Comparison of ENCODE assay signal across 18 cellular contexts in the genomic region with DNA sequence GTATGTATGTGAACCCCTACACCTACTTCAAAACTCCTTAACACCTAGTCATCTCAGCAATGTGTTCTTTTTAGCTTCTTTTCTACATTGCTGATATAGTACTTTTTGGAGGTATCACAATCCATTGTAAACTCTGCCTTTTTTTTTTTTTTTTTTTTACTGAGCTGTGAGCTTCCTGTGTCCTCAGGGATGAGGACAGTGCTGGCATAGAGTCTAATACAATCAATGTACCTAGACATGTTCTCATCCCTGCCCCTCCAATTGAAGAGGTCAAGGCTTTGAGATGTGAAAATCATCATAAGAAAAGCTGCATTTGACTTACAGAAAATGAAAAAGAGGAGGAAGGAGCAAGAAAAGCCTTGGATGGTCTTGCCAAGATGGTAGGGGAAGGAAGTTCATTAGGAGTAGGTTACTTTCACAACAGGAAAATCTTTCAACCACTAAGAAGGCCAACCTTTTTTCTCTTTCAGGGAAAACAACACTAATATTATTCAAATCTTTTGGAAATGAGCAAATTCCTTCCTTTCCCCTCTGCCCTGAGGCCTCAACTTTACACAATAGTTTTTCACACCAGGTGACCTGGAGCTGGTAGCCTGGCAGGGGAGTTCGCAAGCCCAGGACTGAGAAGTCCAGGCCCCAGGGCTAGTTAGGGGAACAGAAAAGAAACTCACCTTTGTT. TPM values are rescaled to one million over a fixed set of nuclear protein-coding genes. Genes with fewer than 3 reads are reported as not detected.
DNase-seq lines count a peak whose midpoint lies in the region; TF ChIP-seq lines count a peak whose summit lies in the region.
"Had no signal": no experiment of that assay in that cellular context is flagged by ENCODE, and none has a peak within 500 bp of the region (broad histone marks: within the 10 kb centered on the region; RNA-seq: fewer than 3 reads in every experiment).

No MANE protein-coding gene starts in this region.

- POLR2A ChIA-PET in CD4-positive, alpha-beta memory T cell (lab: Charles Lee; ENCODE audit: partially characterized antibody): no interaction called here

- no peaks in the 10 kb centered on the region for H3K27me3 ChIP-seq in CD4-positive, alpha-beta memory T cell (ENCODE audit: insufficient read depth, low read length)
- H3K27me3 ChIP-seq in HUES6 (ENCODE audit: control insufficient read depth, insufficient read depth, low read length) (no peaks in the 10 kb centered on the region), endodermal cell (ENCODE audit: control insufficient read depth, insufficient read depth, low read length, poor library complexity, severe bottlenecking) (no peaks in the 10 kb centered on the region), neural progenitor cell (no peaks in the 10 kb centered on the region)
- H3K27me3 ChIP-seq: upper lobe of left lung had no signal

- 42% methylated on average over 1 of the region's 1 CpG; no CpG with 5 or more reads in 1 of the 2 experiments for WGBS in endodermal cell (ENCODE audit: insufficient coverage in 1 of 2, insufficient read length in 1 of 2), 2 experiments

- H3K4me1 Mint-ChIP-seq in CD4-positive, alpha-beta memory T cell: peaks cover 5 to 30% (median 15%) of the 10 kb centered on the region in 4 donors
- H3K4me1 Mint-ChIP-seq in endodermal cell (peaks cover 34% of the 10 kb centered on the region), neural progenitor cell (peaks cover 19% of the 10 kb centered on the region), HFFc6 (ENCODE audit: low read depth) (peaks cover 11% of the 10 kb centered on the region)
- H3K4me1 Mint-ChIP-seq in activated naive CD8-positive, alpha-beta T cell treated with anti-CD3 and anti-CD28 coated beads for 36 hours: peaks cover 9% of the 10 kb centered on the region

- H2AFZ ChIP-seq in neural progenitor cell (replicated peaks): no peak overlapping the region

- H4K20me1 ChIP-seq in neural progenitor cell (ENCODE audit: low read depth): peaks cover 14% of the 10 kb centered on the region

- peak overlapping the region; percentile 96 for H3K9ac ChIP-seq in HUES6 (ENCODE audit: low read length)
- no peak overlapping the region for H3K9ac ChIP-seq in endodermal cell (ENCODE audit: extremely low read depth, low read length, poor library complexity, severe bottlenecking)
- no peak overlapping the region for H3K9ac ChIP-seq in neural progenitor cell

- no peak for TF ChIP-seq CTCF in endodermal cell (conservative IDR thresholded peaks at IDR 0.05)
- no peak for TF ChIP-seq CTCF in neural progenitor cell (IDR thresholded peaks at IDR 0.05)
- no peak for TF ChIP-seq CTCF in HFFc6 (IDR thresholded peaks at IDR 0.05)

- H3K27me3 Mint-ChIP-seq in CD4-positive, alpha-beta memory T cell: peaks cover 0 to 1% of the 10 kb centered on the region in 2 donors
- H3K27me3 Mint-ChIP-seq in endodermal cell (ENCODE audit: insufficient read depth): no peaks in the 10 kb centered on the region
- H3K27me3 Mint-ChIP-seq in neural progenitor cell (ENCODE audit: insufficient read depth, low read depth): peaks cover 11% of the 10 kb centered on the region
- peaks cover 1% of the 10 kb centered on the region; the same call in 1 of the 2 replicates for H3K27me3 Mint-ChIP-seq in HFFc6 (ENCODE audit: insufficient read depth)
- no peaks in the 10 kb centered on the region for H3K27me3 Mint-ChIP-seq in activated naive CD8-positive, alpha-beta T cell treated with anti-CD3 and anti-CD28 coated beads for 36 hours

- peaks cover 37% of the 10 kb centered on the region for H3F3A ChIP-seq in neural progenitor cell (ENCODE audit: low read depth)

- peak overlapping the region in 3 of 7 donors; percentile 65 to 96 (median 74) for H3K27ac Mint-ChIP-seq in CD4-positive, alpha-beta memory T cell
- H3K27ac Mint-ChIP-seq in endodermal cell (peak overlapping the region; percentile 96), neural progenitor cell (no peak overlapping the region), HFFc6 (no peak overlapping the region)
- no peak overlapping the region for H3K27ac Mint-ChIP-seq in activated naive CD8-positive, alpha-beta T cell treated with anti-CD3 and anti-CD28 coated beads for 36 hours

- no peaks in the 10 kb centered on the region for H3K36me3 ChIP-seq in CD4-positive, alpha-beta memory T cell (ENCODE audit: insufficient read depth, low read length)
- peaks cover 6% of the 10 kb centered on the region; the same call in 1 of the 2 replicates for H3K36me3 ChIP-seq in HUES6 (ENCODE audit: control insufficient read depth, insufficient read depth, low read length)
- H3K36me3 ChIP-seq in endodermal cell (ENCODE audit: control insufficient read depth, insufficient read depth, low read length): no peaks in the 10 kb centered on the region
- no peaks in the 10 kb centered on the region for H3K36me3 ChIP-seq in neural progenitor cell
- H3K36me3 ChIP-seq: upper lobe of left lung had no signal

- H3K79me2 ChIP-seq in neural progenitor cell (ENCODE audit: low read depth): peaks cover 22% of the 10 kb centered on the region

- no peaks in the 10 kb centered on the region for H3K9me3 Mint-ChIP-seq in CD4-positive, alpha-beta memory T cell
- H3K9me3 Mint-ChIP-seq in endodermal cell: no peaks in the 10 kb centered on the region
- no peaks in the 10 kb centered on the region for H3K9me3 Mint-ChIP-seq in neural progenitor cell
- H3K9me3 Mint-ChIP-seq in HFFc6: no peaks in the 10 kb centered on the region
- no peaks in the 10 kb centered on the region for H3K9me3 Mint-ChIP-seq in activated naive CD8-positive, alpha-beta T cell treated with anti-CD3 and anti-CD28 coated beads for 36 hours

- no peak overlapping the region for H3K4me3 ChIP-seq in CD4-positive, alpha-beta memory T cell (ENCODE audit: low read length in 2 of 2)
- H3K4me3 ChIP-seq in HUES6 (ENCODE audit: low read depth, low read length) (peak overlapping the region; percentile 89), endodermal cell (ENCODE audit: low read length) (peak overlapping the region; percentile 100), neural progenitor cell (peak overlapping the region; percentile 88)
- H3K4me3 ChIP-seq: mucosa of descending colon, upper lobe of left lung had no signal

- no peaks in the 10 kb centered on the region for H3K9me3 ChIP-seq in CD4-positive, alpha-beta memory T cell (ENCODE audit: control insufficient read depth in 1 of 2, low read length in 2 of 2)
- H3K9me3 ChIP-seq in HUES6 (ENCODE audit: control insufficient read depth, insufficient read depth, low read depth, low read length): no peaks in the 10 kb centered on the region
- H3K9me3 ChIP-seq in endodermal cell (ENCODE audit: control insufficient read depth, low read length): no peaks in the 10 kb centered on the region
- no peaks in the 10 kb centered on the region for H3K9me3 ChIP-seq in neural progenitor cell (ENCODE audit: low read depth)
- H3K9me3 ChIP-seq: mucosa of descending colon, upper lobe of left lung had no signal

- H3K4me3 Mint-ChIP-seq in CD4-positive, alpha-beta memory T cell: peak overlapping the region; percentile 4 to 83 (median 40)
- H3K4me3 Mint-ChIP-seq in endodermal cell (peak overlapping the region; percentile 89), neural progenitor cell (peak overlapping the region; percentile 86), HFFc6 (no peak overlapping the region)
- H3K4me3 Mint-ChIP-seq in activated naive CD8-positive, alpha-beta T cell treated with anti-CD3 and anti-CD28 coated beads for 36 hours: no peak overlapping the region

- H3K27ac ChIP-seq in CD4-positive, alpha-beta memory T cell (ENCODE audit: low read depth, low read length): no peak overlapping the region
- H3K27ac ChIP-seq in HUES6 (ENCODE audit: low read depth, low read length) (peak overlapping the region; percentile 87), endodermal cell (ENCODE audit: low read depth, low read length) (no peak overlapping the region), neural progenitor cell (no peak overlapping the region)
- H3K27ac ChIP-seq: upper lobe of left lung had no signal

- peaks cover 0 to 26% of the 10 kb centered on the region in 2 donors for H3K36me3 Mint-ChIP-seq in CD4-positive, alpha-beta memory T cell
- H3K36me3 Mint-ChIP-seq in endodermal cell (ENCODE audit: low read depth) (no peaks in the 10 kb centered on the region), neural progenitor cell (no peaks in the 10 kb centered on the region), HFFc6 (ENCODE audit: low read depth) (peaks cover 11% of the 10 kb centered on the region)
- H3K36me3 Mint-ChIP-seq in activated naive CD8-positive, alpha-beta T cell treated with anti-CD3 and anti-CD28 coated beads for 36 hours: peaks cover 6% of the 10 kb centered on the region

- no peak for DNase-seq in CD4-positive, alpha-beta memory T cell
- peak; percentile 65 for DNase-seq in endodermal cell
- peak; percentile 31 for DNase-seq in neural progenitor cell (ENCODE audit: low spot score)
- DNase-seq in HFFc6: no peak
- no peak for DNase-seq in activated naive CD8-positive, alpha-beta T cell treated with anti-CD3 and anti-CD28 coated beads for 36 hours
- DNase-seq in EL: no peak
- no peak for DNase-seq in NOMO-1 treated with dmso at 0.1 percent for 144 hours (lab: John Stamatoyannopoulos, UW; ENCODE audit: unreplicated experiment)
- DNase-seq: C1 segment of cervical spinal cord; KG1; mucosa of descending colon; NCI-H1694; NCI-H524 treated with DMSO at 0.1 percent for 48 hours; retina; RPMI8226; stimulated activated CD4-positive, alpha-beta T cell treated with anti-CD3 and anti-CD28 coated beads, Interleukin-4, amount 100 ng/mL, for 1 hour; T-helper 9 cell; upper lobe of left lung had no signal

- H3K4me2 ChIP-seq in neural progenitor cell: peak overlapping the region; percentile 90

- CTCF ChIA-PET in CD4-positive, alpha-beta memory T cell (lab: Charles Lee; ENCODE audit: partially characterized antibody): no interaction called here

- H3K4me1 ChIP-seq in CD4-positive, alpha-beta memory T cell (ENCODE audit: insufficient read depth, low read length): peaks cover 15% of the 10 kb centered on the region
- H3K4me1 ChIP-seq in HUES6 (ENCODE audit: control insufficient read depth, insufficient read depth, low read length) (peaks cover 47% of the 10 kb centered on the region), endodermal cell (ENCODE audit: control insufficient read depth, insufficient read depth, low read length) (peaks cover 9% of the 10 kb centered on the region), neural progenitor cell (peaks cover 16% of the 10 kb centered on the region)

- intact Hi-C loops in CD4-positive, alpha-beta memory T cell (cut with micrococcal nuclease): loop anchor here (10.0 kb wide), 2 partner anchors 62 to 1918 kb away; a partner anchor contains a TSS

RNA-seq across cellular contexts. Expression of a gene that starts 2.8 kb away (rescaled TPM):
- total RNA-seq in CD4-positive, alpha-beta memory T cell: 10 to 100 TPM; 20.2 to 21.6 TPM
- 10 to 100 TPM in 1 of 2 donors, 1 to 10 TPM in 1; 2.4 to 11.7 TPM for polyA plus RNA-seq in CD4-positive, alpha-beta memory T cell
- total RNA-seq in endodermal cell (10 to 100 TPM; 42.5 to 77.0 TPM), neural progenitor cell (ENCODE audit: low replicate concordance) (38.9 and 45.8 TPM in 2 replicates)
- polyA plus RNA-seq in endodermal cell (2013, experiment 1 of 2): 45.4 TPM
- polyA plus RNA-seq in endodermal cell (2013, experiment 2 of 2): 43.3 TPM
- total RNA-seq in HFFc6 (2021; fragmentation: NEBNext Ultra II Directional; extraction: Animal tissue kit (Norgen Biotek cat#: 25700)): 10 to 100 TPM in 1 of 6 experiments, 1 to 10 TPM in 5; 8.3 to 10.1 (median 9.5) TPM
- total RNA-seq in activated naive CD8-positive, alpha-beta T cell treated with anti-CD3 and anti-CD28 coated beads for 36 hours: 10 to 100 TPM; 19.3 to 20.1 TPM

Comparison
In these comparisons a context has a peak if more than half of its experiments do, and no peak if none do; other contexts are left out.
1. DNase-seq: peak in endodermal cell (single experiment) and neural progenitor cell (single experiment); none in CD4-positive, alpha-beta memory T cell (0 of 5), HFFc6 (single experiment), activated naive CD8-positive, alpha-beta T cell treated with anti-CD3 and anti-CD28 coated beads for 36 hours (single experiment), EL (single experiment) and NOMO-1 treated with dmso at 0.1 percent for 144 hours (single experiment).
2. H3K4me3 ChIP-seq: peak in HUES6 (single experiment), endodermal cell (single experiment) and neural progenitor cell (single experiment); none in CD4-positive, alpha-beta memory T cell (0 of 2).
3. H3K4me3 Mint-ChIP-seq: peak in CD4-positive, alpha-beta memory T cell (8 of 8), endodermal cell (single experiment) and neural progenitor cell (single experiment); none in HFFc6 (single experiment) and activated naive CD8-positive, alpha-beta T cell treated with anti-CD3 and anti-CD28 coated beads for 36 hours (single experiment).